Comparison of ENCODE assay signal across 23 cellular contexts in the genomic region with DNA sequence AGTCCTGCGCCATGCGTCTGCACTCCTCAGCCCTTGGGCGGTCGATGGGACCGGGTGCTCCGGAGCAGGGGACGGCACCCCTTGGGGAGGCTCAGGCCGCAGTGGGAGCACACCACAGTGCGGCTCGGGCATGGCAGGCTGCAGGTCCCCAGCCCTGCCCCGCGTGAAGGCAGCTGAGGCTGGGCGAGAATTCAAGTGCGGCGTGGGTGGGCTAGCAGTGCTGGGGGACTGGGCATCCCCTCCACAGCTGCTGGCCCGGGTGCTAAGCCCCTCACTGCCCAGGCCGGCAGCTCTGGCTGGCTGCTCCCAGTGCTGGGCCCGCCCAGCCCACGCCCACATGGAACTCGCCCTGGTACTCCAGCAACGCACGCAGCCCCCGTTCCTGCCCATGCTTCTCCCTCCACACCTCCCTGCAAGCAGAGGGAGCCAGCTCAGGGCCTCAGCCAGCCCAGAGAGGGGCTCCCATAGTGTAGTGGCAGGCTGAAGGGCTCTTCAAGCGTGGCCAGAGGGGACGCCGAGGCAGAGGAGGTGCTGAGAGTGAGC.
"Had no signal": no experiment of that assay in that cellular context is flagged by ENCODE, and none has a peak within 500 bp of the region (broad histone marks: within the 10 kb centered on the region; RNA-seq: fewer than 3 reads in every experiment).

No MANE protein-coding gene starts in this region.

- H3K4me3 ChIP-seq: MG63, SK-N-MC had no signal

- H3K9me3 ChIP-seq: MG63 had no signal

- ATAC-seq: activated CD8-positive, alpha-beta memory T cell treated with anti-CD3 and anti-CD28 coated beads, Interleukin-2, amount 10 ng/mL, durations not matched to agents 7 days and 5 days; activated CD8-positive, alpha-beta T cell treated with anti-CD3 and anti-CD28 coated beads, Interleukin-2, amount 10 ng/mL, durations not matched to agents 7 days and 5 days; WTC11 had no signal

- DNase-seq: activated CD4-positive, alpha-beta T cell treated with anti-CD3 and anti-CD28 coated beads for 48 hours; activated CD4-positive, alpha-beta T cell treated with anti-CD3 and anti-CD28 coated beads, Interleukin-2, amount 50 U/mL, for 4 hours; activated CD4-positive, CD25-positive, alpha-beta regulatory T cell treated with anti-CD3 and anti-CD28 coated beads, Interleukin-2, amount 50 U/mL, for 72 hours; activated CD8-positive, alpha-beta memory T cell treated with anti-CD3 and anti-CD28 coated beads, Interleukin-2, amount 10 ng/mL, durations not matched to agents 7 days and 5 days; activated CD8-positive, alpha-beta T cell treated with anti-CD3 and anti-CD28 coated beads, Interleukin-2, amount 10 ng/mL, durations not matched to agents 7 days and 5 days; activated effector memory CD4-positive, alpha-beta T cell treated with anti-CD3 and anti-CD28 coated beads, Interleukin-2, amount 50 U/mL, for 16 hours; activated naive CD4-positive, alpha-beta T cell treated with anti-CD3 and anti-CD28 coated beads, Interleukin-2, amount 10 ng/mL, durations not matched to agents 7 days and 5 days; activated naive CD8-positive, alpha-beta T cell treated with anti-CD3 and anti-CD28 coated beads for 36 hours; activated T-cell treated with anti-CD3 and anti-CD28 coated beads, Interleukin-2, amount 50 U/mL, for 24 hours; caudate nucleus; MG63; MV-4-11; NCI-H1092 treated with DMSO at 0.1 percent for 48 hours; NCI-H1417 treated with DMSO at 0.1 percent for 48 hours; NCI-H1694; NCI-H2029; NCI-H2107; NCI-H2171 treated with DMSO at 0.1 percent for 48 hours; NCI-H226; NCI-H526 treated with DMSO at 0.1 percent for 48 hours; NCI-H82 had no signal

- H3K27ac ChIP-seq: SK-N-MC had no signal

- H3K36me3 ChIP-seq: MG63 had no signal

- H3K27me3 ChIP-seq: MG63 had no signal
